In the genomic region with DNA sequence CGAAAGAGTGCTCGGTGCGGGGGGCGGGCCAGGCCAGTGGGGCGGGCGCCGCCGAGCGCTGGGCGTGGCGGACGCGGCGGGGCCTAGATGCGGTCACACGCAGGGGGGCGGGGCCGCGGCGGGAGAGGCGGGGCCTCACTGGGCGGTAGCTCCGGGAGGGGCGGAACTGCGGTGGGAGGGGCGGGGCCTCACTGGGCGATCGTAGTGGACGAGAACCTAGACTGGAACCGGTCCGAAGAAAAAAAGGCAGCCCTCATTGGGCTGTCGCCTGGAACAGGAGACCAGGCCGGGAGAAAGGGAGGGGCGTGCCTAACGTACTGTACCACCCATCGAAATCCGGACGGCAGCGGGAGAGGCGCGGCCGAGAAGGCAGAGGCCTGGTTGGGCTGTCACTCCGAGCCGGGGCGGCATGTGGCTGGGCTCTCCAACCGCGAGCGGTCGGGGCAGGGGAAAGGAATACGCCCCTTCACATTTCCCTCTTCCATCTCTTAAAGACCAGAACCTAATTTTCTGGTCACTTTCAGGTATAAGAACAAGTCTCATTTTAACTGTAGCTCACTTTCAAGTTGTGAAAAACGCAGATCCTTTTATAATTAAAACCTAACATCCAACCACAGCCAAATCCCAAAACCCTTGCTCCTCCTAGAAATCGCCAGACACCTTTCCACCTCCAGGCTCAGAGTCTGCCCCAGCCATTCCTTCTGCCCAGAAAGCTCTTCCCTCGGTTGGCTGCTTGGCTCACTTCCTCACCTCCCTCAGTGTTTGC, we compare ENCODE assay signal across 2 cellular contexts.
A peak's percentile ranks its signal among the peaks of the same experiment; 100 is the strongest.
TF ChIP-seq lines count a peak whose summit lies in the region.

A gene with protein sequence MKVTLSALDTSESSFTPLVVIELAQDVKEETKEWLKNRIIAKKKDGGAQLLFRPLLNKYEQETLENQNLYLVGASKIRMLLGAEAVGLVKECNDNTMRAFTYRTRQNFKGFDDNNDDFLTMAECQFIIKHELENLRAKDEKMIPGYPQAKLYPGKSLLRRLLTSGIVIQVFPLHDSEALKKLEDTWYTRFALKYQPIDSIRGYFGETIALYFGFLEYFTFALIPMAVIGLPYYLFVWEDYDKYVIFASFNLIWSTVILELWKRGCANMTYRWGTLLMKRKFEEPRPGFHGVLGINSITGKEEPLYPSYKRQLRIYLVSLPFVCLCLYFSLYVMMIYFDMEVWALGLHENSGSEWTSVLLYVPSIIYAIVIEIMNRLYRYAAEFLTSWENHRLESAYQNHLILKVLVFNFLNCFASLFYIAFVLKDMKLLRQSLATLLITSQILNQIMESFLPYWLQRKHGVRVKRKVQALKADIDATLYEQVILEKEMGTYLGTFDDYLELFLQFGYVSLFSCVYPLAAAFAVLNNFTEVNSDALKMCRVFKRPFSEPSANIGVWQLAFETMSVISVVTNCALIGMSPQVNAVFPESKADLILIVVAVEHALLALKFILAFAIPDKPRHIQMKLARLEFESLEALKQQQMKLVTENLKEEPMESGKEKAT (minus strand): TSS at position 38 of the 766 bp plus-strand sequence. CDS start 16,159 bp downstream, outside the sequence.

TF ChIP-seq in HCT116, 20 proteins besides CTCF, POLR2A, EP300 and RAD21 (continued from another document):
- peak; percentile 84 for TF ChIP-seq POLR2AphosphoS5 (IDR thresholded peaks at IDR 0.05; ENCODE audit: low read depth, low read length)
- no peak for TF ChIP-seq TCF7L2 (IDR thresholded peaks at IDR 0.05; ENCODE audit: borderline replicate concordance, extremely low read depth, insufficient read depth, insufficient read length)

TF ChIP-seq in neural cell, 6 proteins besides CTCF, POLR2A, EP300 and RAD21 (continued from another document):
- TF ChIP-seq, protein P1, sequence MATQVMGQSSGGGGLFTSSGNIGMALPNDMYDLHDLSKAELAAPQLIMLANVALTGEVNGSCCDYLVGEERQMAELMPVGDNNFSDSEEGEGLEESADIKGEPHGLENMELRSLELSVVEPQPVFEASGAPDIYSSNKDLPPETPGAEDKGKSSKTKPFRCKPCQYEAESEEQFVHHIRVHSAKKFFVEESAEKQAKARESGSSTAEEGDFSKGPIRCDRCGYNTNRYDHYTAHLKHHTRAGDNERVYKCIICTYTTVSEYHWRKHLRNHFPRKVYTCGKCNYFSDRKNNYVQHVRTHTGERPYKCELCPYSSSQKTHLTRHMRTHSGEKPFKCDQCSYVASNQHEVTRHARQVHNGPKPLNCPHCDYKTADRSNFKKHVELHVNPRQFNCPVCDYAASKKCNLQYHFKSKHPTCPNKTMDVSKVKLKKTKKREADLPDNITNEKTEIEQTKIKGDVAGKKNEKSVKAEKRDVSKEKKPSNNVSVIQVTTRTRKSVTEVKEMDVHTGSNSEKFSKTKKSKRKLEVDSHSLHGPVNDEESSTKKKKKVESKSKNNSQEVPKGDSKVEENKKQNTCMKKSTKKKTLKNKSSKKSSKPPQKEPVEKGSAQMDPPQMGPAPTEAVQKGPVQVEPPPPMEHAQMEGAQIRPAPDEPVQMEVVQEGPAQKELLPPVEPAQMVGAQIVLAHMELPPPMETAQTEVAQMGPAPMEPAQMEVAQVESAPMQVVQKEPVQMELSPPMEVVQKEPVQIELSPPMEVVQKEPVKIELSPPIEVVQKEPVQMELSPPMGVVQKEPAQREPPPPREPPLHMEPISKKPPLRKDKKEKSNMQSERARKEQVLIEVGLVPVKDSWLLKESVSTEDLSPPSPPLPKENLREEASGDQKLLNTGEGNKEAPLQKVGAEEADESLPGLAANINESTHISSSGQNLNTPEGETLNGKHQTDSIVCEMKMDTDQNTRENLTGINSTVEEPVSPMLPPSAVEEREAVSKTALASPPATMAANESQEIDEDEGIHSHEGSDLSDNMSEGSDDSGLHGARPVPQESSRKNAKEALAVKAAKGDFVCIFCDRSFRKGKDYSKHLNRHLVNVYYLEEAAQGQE (IDR thresholded peaks at IDR 0.05; ENCODE audit: borderline replicate concordance), result peak; percentile 8
TF ChIP-seq in neural cell: peak in this region for 3.
